In the genomic region with DNA sequence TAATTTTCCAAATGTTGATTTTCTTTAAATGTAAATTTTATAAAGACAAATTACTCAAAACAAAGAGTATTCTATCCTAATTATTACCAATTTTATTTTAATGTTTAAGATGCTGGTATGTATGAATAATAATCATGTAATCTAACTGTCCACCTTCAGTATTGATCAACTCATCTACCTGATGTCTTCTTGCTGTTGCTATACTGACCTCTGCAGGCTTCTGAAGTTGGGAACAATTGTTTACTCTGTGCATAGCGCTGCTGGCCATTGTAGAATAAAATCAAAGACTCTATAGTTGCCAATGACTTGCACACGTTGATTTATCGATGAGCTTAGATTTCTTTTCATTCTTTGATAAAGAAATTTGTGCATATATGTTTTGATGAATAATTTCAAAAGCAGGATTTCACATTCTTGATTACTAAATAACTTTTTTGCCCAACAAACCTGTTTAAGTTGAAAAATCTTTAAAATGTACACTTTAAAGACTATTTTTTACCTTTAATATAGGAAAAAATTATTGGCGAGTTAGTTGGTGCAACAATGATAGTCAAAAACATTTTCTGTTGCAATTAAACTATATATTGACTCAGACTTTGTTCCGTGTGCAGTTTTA, we compare ENCODE assay signal across 9 cellular contexts.
A peak's percentile ranks its signal among the peaks of the same experiment; 100 is the strongest.
DNase-seq lines count a peak whose midpoint lies in the region; ATAC-seq and TF ChIP-seq lines count a peak whose summit lies in the region.
"Had no signal": no experiment of that assay in that cellular context is flagged by ENCODE, and none has a peak within 500 bp of the region (broad histone marks: within the 10 kb centered on the region; RNA-seq: fewer than 3 reads in every experiment).

No MANE protein-coding gene starts in this region.

- POLR2A ChIA-PET in AG04449 (lab: Yijun Ruan, JAX), result no interaction called here

- H4K20me1 ChIP-seq in OCI-LY1 (ENCODE audit: insufficient read depth, low read length), result no peaks in the 10 kb centered on the region

- no peak overlapping the region for H3K9ac ChIP-seq in OCI-LY1 (ENCODE audit: low read length)

- ATAC-seq in GM18867 (IDR thresholded peaks at IDR 0.05; ENCODE audit: unreplicated experiment) (peak; percentile 60), HG03280 (IDR thresholded peaks at IDR 0.05; ENCODE audit: unreplicated experiment) (no peak)

- no peaks in the 10 kb centered on the region for H3K9me3 ChIP-seq in OCI-LY1 (ENCODE audit: low read length)

- no peak overlapping the region for H3K4me3 ChIP-seq in AG04449 (ENCODE audit: low read depth, low read length)
- no peak overlapping the region for H3K4me3 ChIP-seq in OCI-LY1 (ENCODE audit: low read depth, low read length, poor library complexity, severe bottlenecking)
- no peak overlapping the region for H3K4me3 ChIP-seq in fibroblast of mammary gland (ENCODE audit: control insufficient read depth, low read depth, low read length)
- no peak overlapping the region for H3K4me3 ChIP-seq in coronary artery

- CTCF ChIA-PET in AG04449 (lab: Yijun Ruan, JAX), result interaction anchor here (1.0 to 1.3 kb wide), 2 partner anchors 68 to 103 kb away, joined by 3 to 4 read pairs; no protein-coding TSS in a partner anchor

- H3K27ac ChIP-seq in OCI-LY1 (ENCODE audit: low read depth, low read length, poor library complexity, severe bottlenecking), result no peak overlapping the region
- no peak overlapping the region for H3K27ac ChIP-seq in coronary artery

- H2AFZ ChIP-seq in OCI-LY1 (ENCODE audit: low read length), result no peak overlapping the region

- no peaks in the 10 kb centered on the region for H3K27me3 ChIP-seq in OCI-LY1 (ENCODE audit: insufficient read depth, low read length)

- peak; percentile 17 for TF ChIP-seq CTCF in AG04449 (IDR thresholded peaks at IDR 0.05; ENCODE audit: insufficient read depth, low read length, missing control alignments)
- peak; percentile 42 for TF ChIP-seq CTCF in OCI-LY1 (IDR thresholded peaks at IDR 0.05; ENCODE audit: low read length)
- peak; percentile 52 for TF ChIP-seq CTCF in fibroblast of mammary gland (conservative IDR thresholded peaks at IDR 0.05; ENCODE audit: control insufficient read depth, insufficient read depth, low read depth, low read length)
- TF ChIP-seq CTCF in coronary artery (IDR thresholded peaks at IDR 0.05), result no peak

- H3K79me2 ChIP-seq in OCI-LY1 (ENCODE audit: insufficient read depth, low read length), result no peaks in the 10 kb centered on the region

- peaks cover 5% of the 10 kb centered on the region for H3K9me2 ChIP-seq in OCI-LY1 (ENCODE audit: low read depth, low read length)

- H3F3A ChIP-seq in OCI-LY1 (ENCODE audit: insufficient read depth, low read length), result no peaks in the 10 kb centered on the region

- H3K4me2 ChIP-seq in OCI-LY1 (ENCODE audit: low read length), result no peak overlapping the region

- DNase-seq in AG04449 (ENCODE audit: low read depth, low spot score), result no peak
- peak; percentile 32 for DNase-seq in fibroblast of mammary gland (ENCODE audit: low read depth)
- no peak for DNase-seq in coronary artery (ENCODE audit: low spot score)
- no peak for DNase-seq in inferior parietal cortex (ENCODE audit: extremely low spot score)
- DNase-seq in NCI-H524 treated with DMSO at 0.1 percent for 48 hours (lab: John Stamatoyannopoulos, UW), result no peak
- DNase-seq: KBM-7 had no signal

- H3K4me1 ChIP-seq in OCI-LY1 (ENCODE audit: insufficient read depth, low read length, severe bottlenecking), result no peaks in the 10 kb centered on the region

- H3K36me3 ChIP-seq in OCI-LY1 (ENCODE audit: insufficient read depth, low read length), result no peaks in the 10 kb centered on the region
